Comparison of ENCODE assay signal across 7 cellular contexts in genomic region chr7:76357379-76358052, GRCh38. TPM values are rescaled to one million over a fixed set of nuclear protein-coding genes. Genes with fewer than 3 reads are reported as not detected.
DNase-seq lines count a peak whose midpoint lies in the region; ATAC-seq and TF ChIP-seq lines count a peak whose summit lies in the region.

No MANE protein-coding gene starts in this region.

- H2AFZ ChIP-seq in fibroblast of lung (ENCODE audit: low read length), result no peak overlapping the region

- H3K4me1 ChIP-seq in fibroblast of lung (ENCODE audit: control insufficient read depth, extremely low read depth, insufficient read depth, low read length), result peaks cover 2% of the 10 kb centered on the region

- peaks cover 8% of the 10 kb centered on the region for H4K20me1 ChIP-seq in fibroblast of lung (ENCODE audit: control insufficient read depth, extremely low read depth, insufficient read depth, low read length)

- POLR2A ChIA-PET in RWPE1 (lab: Yijun Ruan, JAX; ENCODE audit: low non-redundant PET), result no interaction called here

- peaks cover 2% of the 10 kb centered on the region for H3K36me3 ChIP-seq in fibroblast of lung (ENCODE audit: control insufficient read depth, insufficient read depth, low read length)

- no peaks in the 10 kb centered on the region for H3K27me3 ChIP-seq in fibroblast of lung (ENCODE audit: control insufficient read depth, insufficient read depth, low read length)

- H3K4me3 ChIP-seq in HFF-Myc (replicated peaks; ENCODE audit: low read depth, low read length) (peak overlapping the region; percentile 81), fibroblast of lung (replicated peaks in 1 of 4; ENCODE audit: control extremely low read depth in 1 of 4, insufficient read depth in 1 of 4, low read depth in 3 of 4, low read length in 4 of 4) (peak overlapping the region; percentile 65 to 91 (median 80)), retinal pigment epithelial cell (ENCODE audit: low read length) (peak overlapping the region; percentile 64)

- DNase-seq in HFF-Myc (ENCODE audit: extremely low read depth, low read depth) (no peak), RWPE1 (ENCODE audit: low spot score) (no peak), fibroblast of lung (ENCODE audit: low read depth in 2 of 2) (no peak), retinal pigment epithelial cell (ENCODE audit: low read depth) (no peak), COLO829 (ENCODE audit: low spot score) (no peak)

- H3K27ac ChIP-seq in RWPE1 (peak overlapping the region; percentile 92), fibroblast of lung (ENCODE audit: insufficient read depth, low read length) (peak overlapping the region; percentile 97)

- H3K9me3 ChIP-seq in fibroblast of lung (ENCODE audit: control insufficient read depth, insufficient read depth, low read depth, low read length), result no peaks in the 10 kb centered on the region

- H3K4me2 ChIP-seq in fibroblast of lung (ENCODE audit: extremely low read depth, insufficient read depth, low read length), result peak overlapping the region; percentile 75

- no peak for ATAC-seq in HG02870 (IDR thresholded peaks at IDR 0.05; ENCODE audit: unreplicated experiment)
- ATAC-seq in GM18498 (IDR thresholded peaks at IDR 0.05; ENCODE audit: unreplicated experiment), result no peak

- H3K79me2 ChIP-seq in fibroblast of lung (ENCODE audit: control insufficient read depth, insufficient read depth, low read length), result peaks cover 62% of the 10 kb centered on the region

- no peak for TF ChIP-seq CTCF in HFF-Myc (IDR thresholded peaks at IDR 0.05; ENCODE audit: low read depth, low read length, missing control alignments)
- no peak for TF ChIP-seq CTCF in RWPE1 (conservative IDR thresholded peaks at IDR 0.05; ENCODE audit: low read depth)
- TF ChIP-seq CTCF in fibroblast of lung (conservative IDR thresholded peaks at IDR 0.05 in 1 of 2, IDR thresholded peaks at IDR 0.05 in 1 of 2; ENCODE audit: low read depth in 1 of 2, low read length in 2 of 2), result no peak
- TF ChIP-seq CTCF in retinal pigment epithelial cell (conservative IDR thresholded peaks at IDR 0.05; ENCODE audit: low read depth, low read length), result no peak

- CTCF ChIA-PET in RWPE1 (lab: Yijun Ruan, JAX), result interaction anchor here (0.5 kb wide), 1 partner anchor 14 kb away, joined by 4 read pairs; no protein-coding TSS in a partner anchor

- peak overlapping the region; percentile 98 for H3K9ac ChIP-seq in fibroblast of lung (ENCODE audit: insufficient read depth, low read length)

RNA-seq across cellular contexts. Expression of gene YWHAG, which starts 1.3 kb away (rescaled TPM):
- total RNA-seq in fibroblast of lung, result 54.2 and 68.4 TPM in 2 replicates
- 80.4 and 85.7 TPM in 2 replicates for polyA plus RNA-seq in fibroblast of lung
- 130 and 136 TPM in 2 replicates for polyA plus RNA-seq in fibroblast of lung (2012)
- polyA minus RNA-seq in fibroblast of lung (ENCODE audit: low replicate concordance), result 46.5 and 52.8 TPM in 2 replicates

RNA-seq across cellular contexts. Expression of gene SSC4D, which starts 52.0 kb away (rescaled TPM):
- total RNA-seq in fibroblast of lung, result 0.33 and 0.51 TPM in 2 replicates
- polyA plus RNA-seq in fibroblast of lung, result 0.42 and 0.45 TPM in 2 replicates
- polyA plus RNA-seq in fibroblast of lung (2012), result 0.26 and 0.54 TPM in 2 replicates
- 0.43 TPM in 1 of 2 replicates, not detected in the other for polyA minus RNA-seq in fibroblast of lung (ENCODE audit: low replicate concordance)

RNA-seq across cellular contexts. Expression of gene HSPB1, which starts 55.0 kb away (rescaled TPM):
- 36.2 and 70.0 TPM in 2 replicates for total RNA-seq in fibroblast of lung
- 234 and 235 TPM in 2 replicates for polyA plus RNA-seq in fibroblast of lung
- polyA plus RNA-seq in fibroblast of lung (2012), result 950 and 998 TPM in 2 replicates
- 199 and 349 TPM in 2 replicates for polyA minus RNA-seq in fibroblast of lung (ENCODE audit: low replicate concordance)
